Comparison of ENCODE assay signal across 1 cellular context in the genomic region with DNA sequence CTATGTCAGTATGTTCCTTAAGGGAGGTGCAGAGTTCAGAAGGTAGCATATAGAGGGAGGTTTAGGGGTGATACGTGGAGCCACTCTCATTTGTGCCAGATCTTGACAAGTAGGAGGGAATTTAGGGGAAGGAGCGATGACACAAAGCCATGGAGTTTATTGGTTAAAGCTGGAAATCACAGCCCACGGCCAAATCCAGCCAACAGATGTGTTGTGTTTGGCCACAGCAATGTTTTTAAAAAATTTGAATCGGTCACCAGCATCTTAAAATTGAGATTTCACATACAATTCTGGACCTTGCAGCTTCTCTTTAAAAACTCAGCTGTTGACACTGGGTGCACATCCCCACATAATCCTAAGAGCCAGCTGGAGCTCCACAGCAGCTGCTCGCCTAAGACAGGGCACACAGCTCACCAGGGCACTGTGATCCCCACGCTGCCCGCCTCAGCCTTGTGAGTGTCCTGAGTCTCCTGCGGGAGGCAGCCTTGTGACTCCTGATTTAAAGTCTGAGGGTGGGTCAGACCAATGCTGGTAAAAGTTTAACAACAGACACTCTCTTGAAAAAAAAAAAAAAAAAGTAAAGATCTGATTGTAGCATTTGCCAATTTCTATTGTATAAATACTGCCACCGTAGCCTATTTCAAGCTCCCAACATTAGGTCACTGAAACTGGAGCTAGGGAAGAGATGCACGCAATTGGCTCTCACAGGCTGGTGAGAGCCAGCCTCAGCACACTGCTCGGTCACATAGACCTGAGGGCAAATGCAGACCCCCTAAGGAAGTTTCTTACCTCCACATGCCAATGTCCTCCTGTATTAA.
TF ChIP-seq lines count a peak whose summit lies in the region.

No MANE protein-coding gene starts in this region.

TF ChIP-seq in WTC11, 78 proteins besides CTCF, POLR2A, EP300 and RAD21 (continued from another document):
- TF ChIP-seq, protein P1, sequence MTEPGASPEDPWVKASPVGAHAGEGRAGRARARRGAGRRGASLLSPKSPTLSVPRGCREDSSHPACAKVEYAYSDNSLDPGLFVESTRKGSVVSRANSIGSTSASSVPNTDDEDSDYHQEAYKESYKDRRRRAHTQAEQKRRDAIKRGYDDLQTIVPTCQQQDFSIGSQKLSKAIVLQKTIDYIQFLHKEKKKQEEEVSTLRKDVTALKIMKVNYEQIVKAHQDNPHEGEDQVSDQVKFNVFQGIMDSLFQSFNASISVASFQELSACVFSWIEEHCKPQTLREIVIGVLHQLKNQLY (CRISPR knock-in tag; IDR thresholded peaks at IDR 0.05) = no peak
- TF ChIP-seq, protein P2, sequence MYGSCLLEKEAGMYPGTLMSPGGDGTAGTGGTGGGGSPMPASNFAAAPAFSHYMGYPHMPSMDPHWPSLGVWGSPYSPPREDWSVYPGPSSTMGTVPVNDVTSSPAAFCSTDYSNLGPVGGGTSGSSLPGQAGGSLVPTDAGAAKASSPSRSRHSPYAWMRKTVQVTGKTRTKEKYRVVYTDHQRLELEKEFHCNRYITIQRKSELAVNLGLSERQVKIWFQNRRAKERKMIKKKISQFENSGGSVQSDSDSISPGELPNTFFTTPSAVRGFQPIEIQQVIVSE (CRISPR knock-in tag; IDR thresholded peaks at IDR 0.05; ENCODE audit: borderline replicate concordance) = no peak
- no peak for TF ChIP-seq NFYB (CRISPR knock-in tag; conservative IDR thresholded peaks at IDR 0.05; ENCODE audit: low read depth)
- TF ChIP-seq, protein P3, sequence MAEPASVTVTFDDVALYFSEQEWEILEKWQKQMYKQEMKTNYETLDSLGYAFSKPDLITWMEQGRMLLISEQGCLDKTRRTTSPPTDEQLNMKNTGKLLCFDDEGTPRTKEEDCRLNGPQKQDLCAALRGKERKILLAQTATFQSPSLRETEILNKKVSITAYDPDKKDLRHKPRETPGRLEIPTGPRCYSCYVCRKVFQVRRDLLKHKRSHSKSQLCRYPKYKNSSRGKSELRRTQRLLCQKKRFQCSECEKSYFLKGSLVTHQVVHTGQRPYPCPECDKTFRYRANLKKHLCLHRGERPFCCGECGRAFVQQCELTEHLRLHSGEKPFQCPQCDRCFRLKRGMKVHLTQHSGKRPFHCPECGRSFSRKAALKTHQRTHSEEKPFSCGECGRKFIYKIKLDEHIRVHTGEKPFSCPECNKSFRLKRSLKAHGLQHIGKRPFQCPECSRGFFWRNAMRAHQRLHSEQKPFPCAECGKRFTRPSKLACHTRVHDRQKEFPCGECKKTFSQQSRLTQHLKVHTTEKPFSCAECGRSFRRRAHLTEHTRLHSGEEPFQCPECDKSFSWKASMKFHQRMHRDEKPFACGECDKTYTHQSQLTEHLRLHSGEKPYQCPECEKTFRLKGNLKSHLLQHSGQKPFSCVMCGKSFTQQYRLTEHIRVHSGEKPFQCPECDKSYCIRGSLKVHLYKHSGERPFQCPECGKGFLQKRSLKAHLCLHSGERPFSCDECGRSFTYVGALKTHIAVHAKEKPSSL (CRISPR knock-in tag; conservative IDR thresholded peaks at IDR 0.05) = no peak
- TF ChIP-seq, protein P4, sequence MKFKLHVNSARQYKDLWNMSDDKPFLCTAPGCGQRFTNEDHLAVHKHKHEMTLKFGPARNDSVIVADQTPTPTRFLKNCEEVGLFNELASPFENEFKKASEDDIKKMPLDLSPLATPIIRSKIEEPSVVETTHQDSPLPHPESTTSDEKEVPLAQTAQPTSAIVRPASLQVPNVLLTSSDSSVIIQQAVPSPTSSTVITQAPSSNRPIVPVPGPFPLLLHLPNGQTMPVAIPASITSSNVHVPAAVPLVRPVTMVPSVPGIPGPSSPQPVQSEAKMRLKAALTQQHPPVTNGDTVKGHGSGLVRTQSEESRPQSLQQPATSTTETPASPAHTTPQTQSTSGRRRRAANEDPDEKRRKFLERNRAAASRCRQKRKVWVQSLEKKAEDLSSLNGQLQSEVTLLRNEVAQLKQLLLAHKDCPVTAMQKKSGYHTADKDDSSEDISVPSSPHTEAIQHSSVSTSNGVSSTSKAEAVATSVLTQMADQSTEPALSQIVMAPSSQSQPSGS (CRISPR knock-in tag; IDR thresholded peaks at IDR 0.05; ENCODE audit: borderline replicate concordance, low read depth) = no peak
